Comparison of ENCODE assay signal across 15 cellular contexts in genomic region chr2:28341208-28341891, GRCh38. TPM values are rescaled to one million over a fixed set of nuclear protein-coding genes. Genes with fewer than 3 reads are reported as not detected.
DNase-seq lines count a peak whose midpoint lies in the region; ATAC-seq and TF ChIP-seq lines count a peak whose summit lies in the region.
"Had no signal": no experiment of that assay in that cellular context is flagged by ENCODE, and none has a peak within 500 bp of the region (broad histone marks: within the 10 kb centered on the region; RNA-seq: fewer than 3 reads in every experiment).

No MANE protein-coding gene starts in this region.

- H3K4me1 Mint-ChIP-seq in HFFc6 (ENCODE audit: low read depth) (peaks cover 60% of the 10 kb centered on the region), immature natural killer cell (peaks cover 18 to 28% of the 10 kb centered on the region in 2 donors), natural killer cell (peaks cover 12 to 27% of the 10 kb centered on the region in 2 donors)
- H3K4me1 Mint-ChIP-seq: stimulated activated naive CD8-positive, alpha-beta T cell treated with anti-CD3 and anti-CD28 coated beads, Interleukin-15, amount 100 ng/mL, for 72 hours had no signal

- no peaks in the 10 kb centered on the region; the same call in none of the 2 replicates for H3K27me3 Mint-ChIP-seq in HFFc6 (ENCODE audit: insufficient read depth)
- H3K27me3 Mint-ChIP-seq in immature natural killer cell (ENCODE audit: low read depth in 3 of 3) = peaks cover 2 to 3% (median 3%) of the 10 kb centered on the region in 3 donors
- H3K27me3 Mint-ChIP-seq in natural killer cell (ENCODE audit: low read depth in 2 of 2) = no peaks in the 10 kb centered on the region
- H3K27me3 Mint-ChIP-seq: activated CD8-positive, alpha-beta memory T cell treated with anti-CD3 and anti-CD28 coated beads, Interleukin-2, amount 10 ng/mL, durations not matched to agents 7 days and 5 days; stimulated activated naive CD8-positive, alpha-beta T cell treated with anti-CD3 and anti-CD28 coated beads, Interleukin-15, amount 100 ng/mL, for 72 hours had no signal

- peaks cover 0 to 50% (median 21%) of the 10 kb centered on the region in 6 donors for H3K4me1 ChIP-seq in spleen

- H3K36me3 Mint-ChIP-seq in HFFc6 (ENCODE audit: low read depth) = no peaks in the 10 kb centered on the region
- peaks cover 6 to 8% (median 7%) of the 10 kb centered on the region in 3 donors for H3K36me3 Mint-ChIP-seq in immature natural killer cell
- no peaks in the 10 kb centered on the region for H3K36me3 Mint-ChIP-seq in natural killer cell
- H3K36me3 Mint-ChIP-seq: activated CD8-positive, alpha-beta memory T cell treated with anti-CD3 and anti-CD28 coated beads, Interleukin-2, amount 10 ng/mL, durations not matched to agents 7 days and 5 days; activated naive CD4-positive, alpha-beta T cell treated with anti-CD3 and anti-CD28 coated beads, Interleukin-2, amount 10 ng/mL, durations not matched to agents 7 days and 5 days had no signal

- no peaks in the 10 kb centered on the region for H3K27me3 ChIP-seq in spleen (replicated peaks in 1 of 7)
- H3K27me3 ChIP-seq in WERI-Rb-1 (ENCODE audit: insufficient read depth, low read depth, severe bottlenecking) = no peaks in the 10 kb centered on the region

- no peak for TF ChIP-seq POLR2A in spleen (IDR thresholded peaks at IDR 0.05)

- H3K9me3 ChIP-seq in spleen = no peaks in the 10 kb centered on the region
- H3K9me3 ChIP-seq in WERI-Rb-1 (ENCODE audit: severe bottlenecking) = no peaks in the 10 kb centered on the region

- peak overlapping the region; percentile 90 for H3K27ac Mint-ChIP-seq in HFFc6
- H3K27ac Mint-ChIP-seq in immature natural killer cell = peak overlapping the region in 5 of 6 donors; percentile 17 to 59 (median 45)
- peak overlapping the region in 1 of 2 donors; percentile 66 for H3K27ac Mint-ChIP-seq in natural killer cell
- H3K27ac Mint-ChIP-seq: activated CD8-positive, alpha-beta memory T cell treated with anti-CD3 and anti-CD28 coated beads, Interleukin-2, amount 10 ng/mL, durations not matched to agents 7 days and 5 days; activated naive CD4-positive, alpha-beta T cell treated with anti-CD3 and anti-CD28 coated beads, Interleukin-2, amount 10 ng/mL, durations not matched to agents 7 days and 5 days had no signal

- WGBS in spleen, 5 donors = 78 to 88% (median 83%) methylated on average over 17 of the region's 17 CpGs

- H3K4me3 Mint-ChIP-seq in HFFc6 (peak overlapping the region; percentile 73; the same call in 1 of the 2 replicates), immature natural killer cell (no peak overlapping the region), natural killer cell (no peak overlapping the region)
- H3K4me3 Mint-ChIP-seq: activated CD8-positive, alpha-beta memory T cell treated with anti-CD3 and anti-CD28 coated beads, Interleukin-2, amount 10 ng/mL, durations not matched to agents 7 days and 5 days; activated naive CD4-positive, alpha-beta T cell treated with anti-CD3 and anti-CD28 coated beads, Interleukin-2, amount 10 ng/mL, durations not matched to agents 7 days and 5 days; stimulated activated naive CD8-positive, alpha-beta T cell treated with anti-CD3 and anti-CD28 coated beads, Interleukin-15, amount 100 ng/mL, for 72 hours had no signal

- H3K9me3 Mint-ChIP-seq in HFFc6 (no peaks in the 10 kb centered on the region), immature natural killer cell (no peaks in the 10 kb centered on the region), natural killer cell (no peaks in the 10 kb centered on the region)
- H3K9me3 Mint-ChIP-seq: activated naive CD4-positive, alpha-beta T cell treated with anti-CD3 and anti-CD28 coated beads, Interleukin-2, amount 10 ng/mL, durations not matched to agents 7 days and 5 days; stimulated activated naive CD8-positive, alpha-beta T cell treated with anti-CD3 and anti-CD28 coated beads, Interleukin-15, amount 100 ng/mL, for 72 hours had no signal

- no peak for TF ChIP-seq CTCF in HFFc6 (IDR thresholded peaks at IDR 0.05)
- TF ChIP-seq CTCF in spleen (IDR thresholded peaks at IDR 0.05 in 8 of 11, conservative IDR thresholded peaks at IDR 0.05 in 3 of 11) = no peak
- TF ChIP-seq CTCF in natural killer cell (IDR thresholded peaks at IDR 0.05) = no peak
- no peak for TF ChIP-seq CTCF in WERI-Rb-1 (IDR thresholded peaks at IDR 0.05; ENCODE audit: low read depth, low read length)

- H3K36me3 ChIP-seq in spleen = peaks cover 0 to 18% (median 0%) of the 10 kb centered on the region in 6 donors
- no peaks in the 10 kb centered on the region for H3K36me3 ChIP-seq in WERI-Rb-1

- peak overlapping the region in 4 of 8 donors; percentile 59 to 63 (median 60) for H3K27ac ChIP-seq in spleen
- H3K27ac ChIP-seq in WERI-Rb-1 = no peak overlapping the region

- intact Hi-C loops in spleen (cut with DNase I; ENCODE audit: low total_unique reads) = no loop called here
- intact Hi-C loops in natural killer cell (cut with micrococcal nuclease) = no loop called here

- ATAC-seq in natural killer cell = no peak
- ATAC-seq in GM21825 (IDR thresholded peaks at IDR 0.05; ENCODE audit: unreplicated experiment) = no peak
- ATAC-seq: activated CD8-positive, alpha-beta memory T cell treated with anti-CD3 and anti-CD28 coated beads, Interleukin-2, amount 10 ng/mL, durations not matched to agents 7 days and 5 days; stimulated activated naive CD8-positive, alpha-beta T cell treated with anti-CD3 and anti-CD28 coated beads, Interleukin-15, amount 100 ng/mL, for 72 hours had no signal

- DNase-seq in HFFc6 = no peak
- DNase-seq in amniotic epithelial cell (ENCODE audit: low read depth) = peak; percentile 48
- no peak for DNase-seq in immature natural killer cell
- DNase-seq in spleen = peak; percentile 14
- DNase-seq in islet precursor cell = no peak
- no peak for DNase-seq in natural killer cell
- DNase-seq in WERI-Rb-1 = no peak
- DNase-seq: activated CD8-positive, alpha-beta memory T cell treated with anti-CD3 and anti-CD28 coated beads, Interleukin-2, amount 10 ng/mL, durations not matched to agents 7 days and 5 days; activated naive CD4-positive, alpha-beta T cell treated with anti-CD3 and anti-CD28 coated beads, Interleukin-2, amount 10 ng/mL, durations not matched to agents 7 days and 5 days; caudate nucleus; NCI-H1694; NCI-H526 treated with DMSO at 0.1 percent for 48 hours; stimulated activated naive CD8-positive, alpha-beta T cell treated with anti-CD3 and anti-CD28 coated beads, Interleukin-15, amount 100 ng/mL, for 72 hours had no signal

- H3K4me3 ChIP-seq in spleen (no peak overlapping the region), WERI-Rb-1 (ENCODE audit: low read depth, low read length) (no peak overlapping the region)
- H3K4me3 ChIP-seq: K562 had no signal

RNA-seq across cellular contexts. Expression of gene FOSL2, which starts 51.3 kb away (rescaled TPM):
- 100 to 1,000 TPM in 5 of 6 experiments, 10 to 100 TPM in 1; 90.1 to 128 (median 116) TPM for total RNA-seq in HFFc6 (2021; fragmentation: NEBNext Ultra II Directional; extraction: Animal tissue kit (Norgen Biotek cat#: 25700))
- 10 to 100 TPM; 27.2 to 54.3 (median 28.7) TPM for polyA plus RNA-seq in immature natural killer cell
- total RNA-seq in spleen = 100 to 1,000 TPM in 3 of 7 donors, 10 to 100 TPM in 4; 53.0 to 134 (median 97.1) TPM
- 10 to 100 TPM in 1 of 3 donors, 1 to 10 TPM in 2; 3.2 to 14.8 (median 4.7) TPM for polyA plus RNA-seq in spleen
- total RNA-seq in natural killer cell = 100 to 1,000 TPM; 414 to 531 (median 455) TPM

Comparison
In these comparisons a context has a peak if more than half of its experiments do, and no peak if none do; other contexts are left out.
1. DNase-seq: peak in amniotic epithelial cell (single experiment) and spleen (single experiment); none in HFFc6 (single experiment), immature natural killer cell (0 of 3), islet precursor cell (single experiment), natural killer cell (single experiment) and WERI-Rb-1 (single experiment).